ENCODE assay signal across 9 cellular contexts in the genomic region with DNA sequence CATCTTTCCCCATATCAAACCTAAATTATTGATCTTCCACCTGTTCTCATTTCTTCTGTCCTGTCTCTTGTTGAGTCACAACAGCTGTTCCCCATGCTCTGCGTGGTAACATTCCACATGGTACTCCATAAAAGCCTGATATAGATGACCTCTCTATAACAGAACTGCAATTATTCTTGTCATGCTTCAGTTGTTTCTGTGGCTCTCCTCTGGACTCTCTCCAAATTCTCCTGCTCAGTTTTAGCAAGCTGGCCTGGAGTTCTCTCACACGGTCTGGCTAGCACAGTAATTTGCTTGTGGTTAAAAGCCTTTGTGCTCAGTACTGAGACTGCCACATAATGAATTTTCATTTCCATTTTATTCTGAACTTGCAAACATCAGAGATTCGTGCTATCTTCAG. TPM values are rescaled to one million over a fixed set of nuclear protein-coding genes. Genes with fewer than 3 reads are reported as not detected.
DNase-seq lines count a peak whose midpoint lies in the region; ATAC-seq and TF ChIP-seq lines count a peak whose summit lies in the region.
"Had no signal": no experiment of that assay in that cellular context is flagged by ENCODE, and none has a peak within 500 bp of the region (broad histone marks: within the 10 kb centered on the region; RNA-seq: fewer than 3 reads in every experiment).

No MANE protein-coding gene starts in this region.

- H3K27me3 ChIP-seq in ascending aorta = no peaks in the 10 kb centered on the region
- H3K27me3 ChIP-seq: BLaER1 had no signal

- intact Hi-C loops in ascending aorta (cut with DNase I) = no loop called here

- DNase-seq in SKM-1 treated with dmso at 0.1 percent for 144 hours (lab: John Stamatoyannopoulos, UW; ENCODE audit: unreplicated experiment) (peak; percentile 9), SKM-1 (lab: John Stamatoyannopoulos, UW; ENCODE audit: unreplicated experiment) (no peak), NCI-H2196 (lab: John Stamatoyannopoulos, UW; ENCODE audit: unreplicated experiment) (peak; percentile 78), fibroblast of the conjunctiva (ENCODE audit: low read depth) (peak; percentile 2), ascending aorta (ENCODE audit: low spot score in 2 of 2) (no peak), NK-92 (lab: John Stamatoyannopoulos, UW; ENCODE audit: unreplicated experiment) (no peak)

- H3K27ac ChIP-seq in temporal lobe (ENCODE audit: low read depth, low read length) (peak overlapping the region; percentile 41), ascending aorta (no peak overlapping the region)
- H3K27ac ChIP-seq: BLaER1 had no signal

- no peak for ATAC-seq in HG02623 (IDR thresholded peaks at IDR 0.05; ENCODE audit: unreplicated experiment)

- no peaks in the 10 kb centered on the region for H3K4me1 ChIP-seq in ascending aorta

- no peak for TF ChIP-seq CTCF in ascending aorta (IDR thresholded peaks at IDR 0.05)

- H3K36me3 ChIP-seq in ascending aorta = no peaks in the 10 kb centered on the region

- no peaks in the 10 kb centered on the region for H3K9me3 ChIP-seq in ascending aorta

- no peak overlapping the region for H3K4me3 ChIP-seq in ascending aorta
- H3K4me3 ChIP-seq: BLaER1 had no signal

RNA-seq across cellular contexts. Expression of gene LRRC39, which starts 10.6 kb away (rescaled TPM):
- total RNA-seq in temporal lobe (4.4 TPM), ascending aorta (not detected)

RNA-seq across cellular contexts. Expression of gene TRMT13, which starts 55.7 kb away (rescaled TPM):
- 24.6 TPM for total RNA-seq in temporal lobe
- total RNA-seq in ascending aorta = 11.4 TPM

RNA-seq across cellular contexts. Expression of gene SASS6, which starts 55.9 kb away (rescaled TPM):
- 3.9 TPM for total RNA-seq in temporal lobe
- total RNA-seq in ascending aorta = 7.0 TPM

Comparison
In these comparisons a context has a peak if more than half of its experiments do, and no peak if none do; other contexts are left out.
1. DNase-seq: peak in SKM-1 treated with dmso at 0.1 percent for 144 hours (single experiment), NCI-H2196 (single experiment) and fibroblast of the conjunctiva (single experiment); none in SKM-1 (single experiment), ascending aorta (0 of 2) and NK-92 (single experiment).